16 cellular contexts compared by ENCODE assay signal in genomic region chr11:114301927-114302326, GRCh38. TPM values are rescaled to one million over a fixed set of nuclear protein-coding genes. Genes with fewer than 3 reads are reported as not detected.
"Had no signal": no experiment of that assay in that cellular context is flagged by ENCODE, and none has a peak within 500 bp of the region (broad histone marks: within the 10 kb centered on the region; RNA-seq: fewer than 3 reads in every experiment).

No MANE protein-coding gene starts in this region.

- ATAC-seq: activated CD4-positive, CD25-positive, alpha-beta regulatory T cell treated with anti-CD3 and anti-CD28 coated beads, Interleukin-2, amount 50 U/mL, for 24 hours; naive thymus-derived CD8-positive, alpha-beta T cell; stimulated activated naive B cell treated with anti-CD40 and anti-IgM and Interleukin-4, amounts not matched to agents 10 μg/mL and 1 μg/mL and 100 μg/mL, for 72 hours had no signal

- H3K27ac Mint-ChIP-seq: activated naive CD4-positive, alpha-beta T cell treated with anti-CD3 and anti-CD28 coated beads, Interleukin-2, amount 50 U/mL, for 24 hours; activated T-helper 2 cell treated with anti-CD3 and anti-CD28 coated beads, Interferon-gamma antibody, Interleukin-2, Interleukin-4, amounts not matched to agents 10 μg/mL and 5 μg/mL and 100 μg/mL, durations not matched to agents 14 hours and 24 hours and 36 hours; naive thymus-derived CD8-positive, alpha-beta T cell; stimulated activated naive B cell treated with anti-CD40 and anti-IgM and Interleukin-4, amounts not matched to agents 10 μg/mL and 1 μg/mL and 100 μg/mL, for 72 hours; T-helper 2 cell treated with Interferon-gamma antibody and Interleukin-4, amounts not matched to agents 5 μg/mL and 100 μg/mL, for 36 hours had no signal

- H3K9me3 Mint-ChIP-seq: T-helper 2 cell treated with Interferon-gamma antibody and Interleukin-4, amounts not matched to agents 5 μg/mL and 100 μg/mL, for 36 hours had no signal

- H3K4me1 Mint-ChIP-seq: naive thymus-derived CD8-positive, alpha-beta T cell; stimulated activated naive B cell treated with anti-CD40 and anti-IgM and Interleukin-4, amounts not matched to agents 10 μg/mL and 1 μg/mL and 100 μg/mL, for 72 hours had no signal

- H3K4me3 Mint-ChIP-seq: activated naive CD4-positive, alpha-beta T cell treated with anti-CD3 and anti-CD28 coated beads, Interleukin-2, amount 50 U/mL, for 24 hours; naive thymus-derived CD8-positive, alpha-beta T cell; stimulated activated naive B cell treated with anti-CD40 and anti-IgM and Interleukin-4, amounts not matched to agents 10 μg/mL and 1 μg/mL and 100 μg/mL, for 72 hours; T-helper 2 cell treated with Interferon-gamma antibody and Interleukin-4, amounts not matched to agents 5 μg/mL and 100 μg/mL, for 36 hours had no signal

- H3K36me3 Mint-ChIP-seq: stimulated activated naive B cell treated with anti-CD40 and anti-IgM and Interleukin-4, amounts not matched to agents 10 μg/mL and 1 μg/mL and 100 μg/mL, for 72 hours had no signal

- H3K27ac ChIP-seq: neutrophil, uterus had no signal

- H3K27me3 ChIP-seq: neutrophil, right atrium auricular region, spleen, uterus had no signal

- FAIRE-seq: colon had no signal

- H3K9me3 ChIP-seq: neutrophil, uterus had no signal

- DNase-seq: amygdala; hippocampal formation; naive thymus-derived CD8-positive, alpha-beta T cell; posterior cingulate gyrus; spleen; stimulated activated CD4-positive, alpha-beta T cell treated with anti-CD3 and anti-CD28 coated beads, Interleukin-1b, Interleukin-23, amount 100 ng/mL, for 48 hours; stimulated activated naive B cell treated with anti-CD40 and anti-IgM and Interleukin-4, amounts not matched to agents 10 μg/mL and 1 μg/mL and 100 μg/mL, for 72 hours; uterus had no signal

- H3K4me3 ChIP-seq: lung, uterus had no signal

- H3K4me1 ChIP-seq: right atrium auricular region, uterus had no signal

- H3K36me3 ChIP-seq: neutrophil, uterus had no signal

RNA-seq across cellular contexts. Expression of gene NNMT, which starts 5.7 kb away (rescaled TPM):
- total RNA-seq: activated T-helper 2 cell treated with anti-CD3 and anti-CD28 coated beads, Interferon-gamma antibody, Interleukin-2, Interleukin-4, amounts not matched to agents 10 μg/mL and 5 μg/mL and 100 μg/mL, durations not matched to agents 14 hours and 24 hours and 36 hours; naive thymus-derived CD8-positive, alpha-beta T cell had no signal
- polyA plus RNA-seq: naive thymus-derived CD8-positive, alpha-beta T cell had no signal
